9 cellular contexts compared by ENCODE assay signal in genomic region chr13:50531917-50532899, GRCh38.
A peak's percentile ranks its signal among the peaks of the same experiment; 100 is the strongest.
DNase-seq lines count a peak whose midpoint lies in the region; ATAC-seq, FAIRE-seq and TF ChIP-seq lines count a peak whose summit lies in the region.
"Had no signal": no experiment of that assay in that cellular context is flagged by ENCODE, and none has a peak within 500 bp of the region (broad histone marks: within the 10 kb centered on the region; RNA-seq: fewer than 3 reads in every experiment).

No MANE protein-coding gene starts in this region.

- H3K27me3 ChIP-seq in heart left ventricle: no peaks in the 10 kb centered on the region
- H3K27me3 ChIP-seq in upper lobe of left lung: no peaks in the 10 kb centered on the region

- H3K4me3 ChIP-seq in heart left ventricle: no peak overlapping the region
- no peak overlapping the region for H3K4me3 ChIP-seq in upper lobe of left lung

- TF ChIP-seq EP300 in upper lobe of left lung (IDR thresholded peaks at IDR 0.05): no peak

- peaks cover 5 to 45% (median 25%) of the 10 kb centered on the region in 12 donors for H3K4me1 ChIP-seq in heart left ventricle
- H3K4me1 ChIP-seq in upper lobe of left lung: peaks cover 10 to 39% (median 26%) of the 10 kb centered on the region in 4 donors

- DNase-seq in heart left ventricle (no peak), Right ventricle myocardium inferior (ENCODE audit: missing footprints) (no peak), RCC 7860 (ENCODE audit: low spot score) (no peak), glomerular visceral epithelial cell (ENCODE audit: extremely low spot score) (peak; percentile 31), upper lobe of left lung (no peak), D341Med (ENCODE audit: low spot score) (no peak), endothelial cell (ENCODE audit: low spot score) (no peak)
- DNase-seq: NK-92 treated with Interleukin-12 subunit alpha and Interleukin-12 subunit beta, amount 100 ng/mL, for 24 hours had no signal

- no peak overlapping the region for H3K4me3 Mint-ChIP-seq in endothelial cell (ENCODE audit: unreplicated experiment)

- no peak overlapping the region for H3K27ac Mint-ChIP-seq in endothelial cell (ENCODE audit: unreplicated experiment)

- H3K36me3 ChIP-seq in heart left ventricle: no peaks in the 10 kb centered on the region
- no peaks in the 10 kb centered on the region for H3K36me3 ChIP-seq in upper lobe of left lung

- TF ChIP-seq CTCF in heart left ventricle (IDR thresholded peaks at IDR 0.05) (peak; percentile 37 to 75 (median 57)), upper lobe of left lung (IDR thresholded peaks at IDR 0.05) (peak; percentile 31 to 59 (median 38)), endothelial cell (IDR thresholded peaks at IDR 0.05; ENCODE audit: unreplicated experiment) (no peak)

- peaks cover 1% of the 10 kb centered on the region for H3K27me3 Mint-ChIP-seq in endothelial cell (ENCODE audit: unreplicated experiment)

- H3K27ac ChIP-seq in heart left ventricle (no peak overlapping the region), upper lobe of left lung (no peak overlapping the region)

- FAIRE-seq in RCC 7860 (lab: Jason Lieb, UNC): peak; percentile 68

- intact Hi-C loops in heart left ventricle (cut with DNase I): loop anchor here in 9 of 10 donors (2.0 to 10.0 kb wide), 17 partner anchors 147 to 557 kb away; partner anchors contain the start of gene TRIM13 (in 1 of the 9)
- intact Hi-C loops in Right ventricle myocardium inferior (cut with DNase I): loop anchor here (5.0 kb wide), 4 partner anchors 155 to 535 kb away; partner anchors contain the start of gene TRIM13

- ATAC-seq in heart left ventricle (no peak), Right ventricle myocardium inferior (no peak), upper lobe of left lung (ENCODE audit: low FRiP score in 2 of 2) (peak in 1 of 2 donors; percentile 51), HG03439 (IDR thresholded peaks at IDR 0.05; ENCODE audit: unreplicated experiment) (no peak)

- H3K9me3 ChIP-seq in heart left ventricle (peaks cover 0 to 32% (median 18%) of the 10 kb centered on the region in 12 donors), upper lobe of left lung (peaks cover 11 to 18% (median 15%) of the 10 kb centered on the region in 4 donors)

- peaks cover 4% of the 10 kb centered on the region for H3K36me3 Mint-ChIP-seq in endothelial cell (ENCODE audit: low read depth, unreplicated experiment)

- H3K4me1 Mint-ChIP-seq in endothelial cell (ENCODE audit: unreplicated experiment): peaks cover 6% of the 10 kb centered on the region

- TF ChIP-seq POLR2A in heart left ventricle (IDR thresholded peaks at IDR 0.05) (no peak), upper lobe of left lung (IDR thresholded peaks at IDR 0.05) (no peak)

- H3K9me3 Mint-ChIP-seq in endothelial cell (ENCODE audit: unreplicated experiment): peaks cover 9% of the 10 kb centered on the region

- WGBS in heart left ventricle, 4 donors: 76 to 82% (median 79%) methylated on average over 5 of the region's 5 CpGs
- 71 to 78% methylated on average over 5 of the region's 5 CpGs for WGBS in upper lobe of left lung, 2 donors
